Comparison of ENCODE assay signal across 8 cellular contexts in the genomic region with DNA sequence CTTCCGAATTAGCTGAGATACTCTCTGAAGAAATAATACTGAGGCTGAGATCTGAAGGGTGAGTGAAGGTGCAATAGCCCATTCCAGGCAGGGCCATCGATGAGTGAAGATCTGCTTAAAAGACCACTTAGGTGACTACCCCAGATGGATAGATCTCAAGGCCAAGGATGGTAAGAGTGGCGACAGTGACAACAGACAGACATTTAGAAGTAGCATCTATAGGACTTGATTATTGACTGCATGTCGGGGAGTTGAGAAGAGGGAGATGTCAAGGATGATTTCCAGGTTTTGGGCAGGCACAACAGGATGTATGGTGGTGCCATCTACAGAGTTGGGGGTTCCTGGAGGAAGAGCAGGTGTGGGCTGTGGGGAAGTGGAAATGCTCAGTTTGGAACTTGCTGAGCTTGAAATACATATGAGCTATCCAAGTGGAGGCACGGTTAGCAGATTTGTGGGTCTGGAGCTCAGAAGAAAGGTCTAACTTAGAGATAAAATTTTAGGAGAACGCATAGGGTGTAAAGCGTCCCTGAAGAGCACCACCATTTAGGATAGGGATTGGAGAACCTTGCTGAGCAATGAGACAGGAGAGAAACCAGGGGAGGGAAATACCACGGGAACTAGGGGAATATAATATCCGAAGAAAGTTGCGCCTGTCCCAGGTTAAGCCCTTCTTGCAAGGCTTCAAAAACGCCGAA. TPM values are rescaled to one million over a fixed set of nuclear protein-coding genes. Genes with fewer than 3 reads are reported as not detected.
A peak's percentile ranks its signal among the peaks of the same experiment; 100 is the strongest.
DNase-seq lines count a peak whose midpoint lies in the region; ATAC-seq, FAIRE-seq and TF ChIP-seq lines count a peak whose summit lies in the region.

No MANE protein-coding gene starts in this region.

- no peaks in the 10 kb centered on the region for H3K9me3 ChIP-seq in kidney (ENCODE audit: control insufficient read depth in 1 of 2, low read length in 2 of 2)

- ATAC-seq in GM21381 (IDR thresholded peaks at IDR 0.05; ENCODE audit: unreplicated experiment): peak; percentile 3

- H3K4me1 Mint-ChIP-seq in CD14-positive monocyte: peaks cover 16% of the 10 kb centered on the region

- H3K27me3 Mint-ChIP-seq in CD14-positive monocyte (ENCODE audit: low read depth in 3 of 3): peaks cover 7 to 24% (median 24%) of the 10 kb centered on the region in 3 donors

- intact Hi-C loops in CD14-positive monocyte (cut with micrococcal nuclease) (loop anchor here in 1 of 2 donors (1.0 kb wide), 1 partner anchor 28 kb away; no protein-coding TSS in a partner anchor), kidney (cut with DNase I) (no loop called here)

- peak overlapping the region; percentile 98 to 99 for H3K27ac ChIP-seq in kidney (ENCODE audit: low read depth in 2 of 2, low read length in 2 of 2)

- H3K36me3 ChIP-seq in kidney (ENCODE audit: control insufficient read depth in 1 of 2, insufficient read depth in 2 of 2, low read length in 2 of 2): peaks cover 0 to 4% of the 10 kb centered on the region in 2 donors

- H3K27ac Mint-ChIP-seq in CD14-positive monocyte: peak overlapping the region; percentile 98 to 99 (median 99)

- peaks cover 11 to 19% of the 10 kb centered on the region in 2 donors for H3K36me3 Mint-ChIP-seq in CD14-positive monocyte

- TF ChIP-seq CTCF in CD14-positive monocyte (IDR thresholded peaks at IDR 0.05) (no peak), kidney (IDR thresholded peaks at IDR 0.05; ENCODE audit: borderline replicate concordance, extremely low read depth, insufficient read depth) (no peak)

- peaks cover 0 to 7% (median 0%) of the 10 kb centered on the region in 7 donors for H3K9me3 Mint-ChIP-seq in CD14-positive monocyte

- peak overlapping the region; percentile 94 to 96 for H3K4me3 Mint-ChIP-seq in CD14-positive monocyte

- no peak for FAIRE-seq in kidney (lab: Jason Lieb, UNC)

- H3K9ac ChIP-seq in kidney (ENCODE audit: low read length in 2 of 2): peak overlapping the region; percentile 4 to 81

- DNase-seq in CD14-positive monocyte (ENCODE audit: low spot score) (no peak), NCI-H460 (ENCODE audit: extremely low read depth, low read depth) (peak; percentile 4), T47D (ENCODE audit: low read depth in 1 of 2, low spot score in 1 of 2) (peak; percentile 24 to 50), kidney (no peak), stromal cell of bone marrow (ENCODE audit: low read depth) (peak; percentile 27), NCI-H345 (lab: John Stamatoyannopoulos, UW) (no peak), NCI-H524 treated with DMSO at 0.1 percent for 48 hours (lab: John Stamatoyannopoulos, UW) (no peak)

- in situ Hi-C loops in T47D (cut with HindIII; ENCODE audit: low pct_unique_long_range_greater_than_20kb, low sequenced_read_pairs): no loop called here

- H3K4me3 ChIP-seq in kidney (ENCODE audit: low read length in 2 of 2): peak overlapping the region; percentile 74 to 88

- H3K4me1 ChIP-seq in kidney (ENCODE audit: control insufficient read depth in 1 of 2, insufficient read depth in 1 of 2, low read depth in 1 of 2, low read length in 2 of 2): peaks cover 0 to 8% of the 10 kb centered on the region in 2 donors

RNA-seq across cellular contexts. Expression of a gene that starts 0.7 kb away (rescaled TPM):
- 10 to 100 TPM; 13.8 to 23.5 TPM for polyA plus RNA-seq in CD14-positive monocyte
- 27.7 and 29.9 TPM in 2 replicates for total RNA-seq in NCI-H460 (2014; rRNA removed; shearing (Covaris generic))
- 10.5 and 15.8 TPM in 2 replicates for polyA plus RNA-seq in NCI-H460 (2014; cell fraction: nucleus; rRNA removed)
- total RNA-seq in kidney: 47.1 TPM
- 47.3 TPM for polyA plus RNA-seq in kidney (ENCODE audit: insufficient read depth, low read depth, low replicate concordance)

RNA-seq across cellular contexts. Expression of a gene that starts 28.4 kb away (rescaled TPM):
- polyA plus RNA-seq in CD14-positive monocyte: 1 to 10 TPM; 4.2 to 5.4 TPM
- total RNA-seq in NCI-H460 (2014; rRNA removed; shearing (Covaris generic)): 6.0 and 7.0 TPM in 2 replicates
- polyA plus RNA-seq in NCI-H460 (2014; cell fraction: nucleus; rRNA removed): 1.7 and 12.7 TPM in 2 replicates
- 13.0 TPM for total RNA-seq in kidney
- polyA plus RNA-seq in kidney (ENCODE audit: insufficient read depth, low read depth, low replicate concordance): 14.2 TPM

RNA-seq across cellular contexts. Expression of a gene that starts 29.3 kb away (rescaled TPM):
- under 1 TPM; 0.09 to 0.10 TPM for polyA plus RNA-seq in CD14-positive monocyte
- total RNA-seq in NCI-H460 (2014; rRNA removed; shearing (Covaris generic)): 0.27 and 0.38 TPM in 2 replicates
- 0.07 and 0.99 TPM in 2 replicates for polyA plus RNA-seq in NCI-H460 (2014; cell fraction: nucleus; rRNA removed)
- total RNA-seq in kidney: 1.9 TPM
- polyA plus RNA-seq in kidney (ENCODE audit: insufficient read depth, low read depth, low replicate concordance): 0.99 TPM

RNA-seq across cellular contexts. Expression of a gene that starts 46.5 kb away (rescaled TPM):
- polyA plus RNA-seq in CD14-positive monocyte (not detected), kidney (ENCODE audit: insufficient read depth, low read depth, low replicate concordance) (2.2 TPM)
- 0.12 TPM in 1 of 2 replicates, not detected in the other for total RNA-seq in NCI-H460 (2014; rRNA removed; shearing (Covaris generic))
- 2.4 TPM in 1 of 2 replicates, not detected in the other for polyA plus RNA-seq in NCI-H460 (2014; cell fraction: nucleus; rRNA removed)
- 4.5 TPM for total RNA-seq in kidney

Comparison
In these comparisons a context has a peak if more than half of its experiments do, and no peak if none do; other contexts are left out.
1. DNase-seq: peak in NCI-H460 (single experiment), T47D (2 of 2) and stromal cell of bone marrow (single experiment); none in CD14-positive monocyte (single experiment), kidney (single experiment), NCI-H345 (single experiment) and NCI-H524 treated with DMSO at 0.1 percent for 48 hours (single experiment).